ENCODE assay signal across 11 cellular contexts in the genomic region with DNA sequence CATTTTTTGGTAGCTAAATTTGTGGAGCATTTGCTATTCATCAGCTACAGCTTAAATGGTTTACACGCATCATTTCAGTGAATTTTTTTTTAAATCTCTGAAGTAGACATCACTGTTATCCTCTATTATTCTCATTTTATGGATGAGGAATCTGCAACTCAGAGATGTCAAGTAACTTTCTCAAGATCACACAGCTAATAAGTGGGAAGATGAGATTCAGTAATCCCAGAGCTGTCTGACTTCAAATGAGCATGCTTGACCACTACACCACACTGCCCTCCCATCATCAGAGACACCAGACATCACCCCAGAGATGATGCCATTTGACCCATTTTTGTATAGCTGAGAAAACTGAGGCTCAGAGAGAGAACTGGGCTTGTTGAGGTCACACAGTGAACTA.
"Had no signal": no experiment of that assay in that cellular context is flagged by ENCODE, and none has a peak within 500 bp of the region (broad histone marks: within the 10 kb centered on the region; RNA-seq: fewer than 3 reads in every experiment).

No MANE protein-coding gene starts in this region.

- H2AFZ ChIP-seq: GM23248, GM23338 had no signal

- DNase-seq: GM23248, GOT3, H7, H9, HCEC 1CT, HFFc6 had no signal

- H3K4me1 ChIP-seq: HAP-1 had no signal

- H3K4me3 Mint-ChIP-seq: GM23338, H9, HFFc6 had no signal

- H3K4me3 ChIP-seq: GM23248, GM23338, HAP-1 had no signal

- H3K27ac Mint-ChIP-seq: GM23338, HFFc6 had no signal

- H3K36me3 ChIP-seq: HAP-1 had no signal

- H3K9me3 ChIP-seq: HAP-1 had no signal

- H3K27ac ChIP-seq: GM23248 had no signal

- ATAC-seq: GM23338, HCT116 had no signal

- FAIRE-seq: H1, H54 had no signal

- H3K4me2 ChIP-seq: GM23338 had no signal

- H3K9ac ChIP-seq: GM23248 had no signal

- H3K9me3 Mint-ChIP-seq: GM23338, H9 had no signal
